Comparison of ENCODE assay signal across 2 cellular contexts in genomic region chr13:113333076-113333475, GRCh38.
TF ChIP-seq lines count a peak whose summit lies in the region.

No MANE protein-coding gene starts in this region.

TF ChIP-seq in GM23338, 12 proteins besides CTCF, POLR2A, EP300 and RAD21:
- TF ChIP-seq ZNF331 (CRISPR knock-in tag; IDR thresholded peaks at IDR 0.05; ENCODE audit: low read depth) (no peak), NANOG (IDR thresholded peaks at IDR 0.05; ENCODE audit: borderline replicate concordance) (no peak), REST (IDR thresholded peaks at IDR 0.05; ENCODE audit: unreplicated experiment) (no peak), POLR2AphosphoS5 (IDR thresholded peaks at IDR 0.05; ENCODE audit: low read depth) (0 out of 2 replicates have a peak, but pooled peaks have one; percentile 2), JUNB (IDR thresholded peaks at IDR 0.05; ENCODE audit: unreplicated experiment) (no peak), STAT1 (IDR thresholded peaks at IDR 0.05; ENCODE audit: unreplicated experiment) (no peak), ETS1 (IDR thresholded peaks at IDR 0.05) (no peak)

TF ChIP-seq in HepG2, 621 proteins besides CTCF, POLR2A, EP300 and RAD21:
- TF ChIP-seq TAF15 (IDR thresholded peaks at IDR 0.05; ENCODE audit: low read depth, low read length, poor library complexity, severe bottlenecking) (no peak), ZNF629 (CRISPR knock-in tag; conservative IDR thresholded peaks at IDR 0.05) (no peak), ZNF564 (CRISPR knock-in tag; IDR thresholded peaks at IDR 0.05) (no peak), DR1 (CRISPR knock-in tag; IDR thresholded peaks at IDR 0.05) (no peak), NONO (IDR thresholded peaks at IDR 0.05) (no peak), NONO (CRISPR knock-in tag; conservative IDR thresholded peaks at IDR 0.05) (no peak), KDM1A (CRISPR knock-in tag; IDR thresholded peaks at IDR 0.05) (no peak), AGO2 (optimal IDR thresholded peaks at IDR 0.05; ENCODE audit: low read depth, low read length) (peak; percentile 19), PRMT3 (CRISPR knock-in tag; IDR thresholded peaks at IDR 0.05; ENCODE audit: borderline replicate concordance, low read depth) (no peak), SP140L (CRISPR knock-in tag; IDR thresholded peaks at IDR 0.05; ENCODE audit: borderline replicate concordance) (no peak)
